9 cellular contexts compared by ENCODE assay signal in the genomic region with DNA sequence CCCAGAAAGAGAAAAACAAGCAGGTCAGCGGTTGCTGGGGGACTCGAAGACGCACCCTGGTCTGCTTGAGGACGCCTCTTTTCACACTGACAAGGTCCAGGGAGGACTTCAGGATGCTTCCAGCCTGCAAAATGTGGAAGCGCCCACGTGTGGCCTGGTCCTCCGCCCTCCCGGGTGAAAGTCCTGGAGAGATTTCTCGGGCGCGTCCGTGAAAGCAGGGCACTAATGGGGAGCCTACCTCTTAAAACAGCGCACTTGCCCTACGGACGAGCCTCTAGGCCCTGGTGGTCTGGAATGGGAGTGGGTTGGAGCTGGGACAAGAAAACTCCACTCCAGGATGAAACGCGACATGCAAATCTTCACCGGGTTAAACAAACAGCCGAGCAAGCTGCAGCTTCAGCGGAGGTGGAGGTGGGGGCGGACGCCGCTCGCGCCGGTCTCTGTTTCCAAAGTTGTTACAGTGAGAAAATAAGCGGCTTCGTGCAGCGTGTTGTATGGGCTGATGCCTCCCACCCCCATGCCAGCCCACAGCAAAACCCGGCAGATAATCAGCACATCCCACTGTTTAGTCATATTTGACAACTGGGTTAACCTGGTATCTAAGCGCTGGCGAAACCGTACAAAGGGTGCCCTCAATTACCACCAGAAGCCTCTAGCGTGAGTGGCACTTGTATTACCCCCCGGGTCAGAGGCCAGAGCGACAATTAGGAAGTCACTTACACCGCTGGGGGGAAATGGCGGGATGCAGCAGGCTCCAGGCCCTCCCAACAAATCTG. TPM values are rescaled to one million over a fixed set of nuclear protein-coding genes. Genes with fewer than 3 reads are reported as not detected.
DNase-seq lines count a peak whose midpoint lies in the region; ATAC-seq lines count a peak whose summit lies in the region.
"Had no signal": no experiment of that assay in that cellular context is flagged by ENCODE, and none has a peak within 500 bp of the region (broad histone marks: within the 10 kb centered on the region; RNA-seq: fewer than 3 reads in every experiment).

No MANE protein-coding gene starts in this region.

- H3K4me1 Mint-ChIP-seq in IgD-negative memory B cell: peaks cover 2 to 18% (median 10%) of the 10 kb centered on the region in 3 donors
- peaks cover 34 to 36% of the 10 kb centered on the region in 2 donors for H3K4me1 Mint-ChIP-seq in natural killer cell treated with Interleukin-12 subunit alpha and Interleukin-12 subunit beta and Interleukin-15 and Interleukin-18, amount 100 ng/mL, for 72 hours (ENCODE audit: low read depth in 2 of 2)

- H3K27ac Mint-ChIP-seq in IgD-negative memory B cell: peak overlapping the region; percentile 56 to 93 (median 93)
- H3K27ac Mint-ChIP-seq in natural killer cell treated with Interleukin-12 subunit alpha and Interleukin-12 subunit beta and Interleukin-15 and Interleukin-18, amount 100 ng/mL, for 72 hours: peak overlapping the region in 1 of 2 donors; percentile 21

- no peak for ATAC-seq in natural killer cell treated with Interleukin-12 subunit alpha and Interleukin-12 subunit beta and Interleukin-15 and Interleukin-18, amount 100 ng/mL, for 72 hours
- ATAC-seq in GM19023 (IDR thresholded peaks at IDR 0.05; ENCODE audit: unreplicated experiment): no peak

- H3K4me3 Mint-ChIP-seq in IgD-negative memory B cell: peak overlapping the region; percentile 25 to 79 (median 74)
- H3K4me3 Mint-ChIP-seq in natural killer cell treated with Interleukin-12 subunit alpha and Interleukin-12 subunit beta and Interleukin-15 and Interleukin-18, amount 100 ng/mL, for 72 hours: peak overlapping the region; percentile 56

- peaks cover 3% of the 10 kb centered on the region for H3K36me3 Mint-ChIP-seq in IgD-negative memory B cell
- no peaks in the 10 kb centered on the region for H3K36me3 Mint-ChIP-seq in natural killer cell treated with Interleukin-12 subunit alpha and Interleukin-12 subunit beta and Interleukin-15 and Interleukin-18, amount 100 ng/mL, for 72 hours

- DNase-seq in DMS53 (lab: John Stamatoyannopoulos, UW) (peak; percentile 67), astrocyte of the hippocampus (ENCODE audit: low read depth, low spot score) (peak; percentile 31), HK-2 (ENCODE audit: unreplicated experiment) (no peak), AML-193 (lab: John Stamatoyannopoulos, UW) (no peak), HT-29 (ENCODE audit: low spot score) (no peak)
- no peak for DNase-seq in natural killer cell treated with Interleukin-12 subunit alpha and Interleukin-12 subunit beta and Interleukin-15 and Interleukin-18, amount 100 ng/mL, for 72 hours (ENCODE audit: low spot score)
- DNase-seq: HCEC 1CT had no signal

- peaks cover 0 to 18% (median 0%) of the 10 kb centered on the region in 3 donors for H3K9me3 Mint-ChIP-seq in IgD-negative memory B cell
- no peaks in the 10 kb centered on the region for H3K9me3 Mint-ChIP-seq in natural killer cell treated with Interleukin-12 subunit alpha and Interleukin-12 subunit beta and Interleukin-15 and Interleukin-18, amount 100 ng/mL, for 72 hours

- peaks cover 64% of the 10 kb centered on the region for H3K27me3 Mint-ChIP-seq in IgD-negative memory B cell
- peaks cover 57 to 71% of the 10 kb centered on the region in 2 donors for H3K27me3 Mint-ChIP-seq in natural killer cell treated with Interleukin-12 subunit alpha and Interleukin-12 subunit beta and Interleukin-15 and Interleukin-18, amount 100 ng/mL, for 72 hours

RNA-seq across cellular contexts. Expression of a gene that starts 1.1 kb away (rescaled TPM):
- not detected for polyA plus RNA-seq in IgD-negative memory B cell
- total RNA-seq in natural killer cell treated with Interleukin-12 subunit alpha and Interleukin-12 subunit beta and Interleukin-15 and Interleukin-18, amount 100 ng/mL, for 72 hours: not detected
- not detected in 2 replicates for total RNA-seq in HT-29 (2014; rRNA removed; shearing (Covaris generic))

Comparison
In these comparisons a context has a peak if more than half of its experiments do, and no peak if none do; other contexts are left out.
1. DNase-seq: peak in DMS53 (single experiment) and astrocyte of the hippocampus (single experiment); none in natural killer cell treated with Interleukin-12 subunit alpha and Interleukin-12 subunit beta and Interleukin-15 and Interleukin-18, amount 100 ng/mL, for 72 hours (single experiment), HK-2 (single experiment), AML-193 (0 of 2) and HT-29 (single experiment).